In the genomic region with DNA sequence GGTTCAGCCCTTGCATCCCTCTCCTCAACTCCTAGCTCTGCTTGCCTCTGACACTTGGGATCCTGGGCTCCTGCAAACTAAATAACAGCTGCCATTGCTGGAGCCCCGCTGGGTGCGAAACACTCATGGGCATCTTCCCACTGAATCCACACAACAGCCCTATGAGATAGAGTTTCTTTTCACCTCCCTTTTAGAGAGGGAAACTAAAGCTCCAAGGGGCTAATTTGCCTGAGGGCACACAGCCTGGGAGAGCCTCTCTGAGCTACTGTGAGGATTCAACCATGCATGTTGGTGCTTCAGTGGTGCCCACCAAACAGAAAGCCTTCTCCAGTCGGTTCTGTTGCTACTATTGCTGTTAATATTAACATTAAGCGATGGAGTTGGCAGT, we compare ENCODE assay signal across 15 cellular contexts.
"Had no signal": no experiment of that assay in that cellular context is flagged by ENCODE, and none has a peak within 500 bp of the region (broad histone marks: within the 10 kb centered on the region; RNA-seq: fewer than 3 reads in every experiment).

No MANE protein-coding gene starts in this region.

- H3K4me3 ChIP-seq: breast epithelium, left lung, prostate gland, right atrium auricular region, suprapubic skin, transverse colon had no signal

- H3K9me3 ChIP-seq: breast epithelium, left lung, prostate gland, right atrium auricular region, suprapubic skin, transverse colon had no signal

- H3K27me3 ChIP-seq: breast epithelium, left lung, right atrium auricular region, suprapubic skin, transverse colon had no signal

- H3K27ac ChIP-seq: breast epithelium, left lung, prostate gland, right atrium auricular region, suprapubic skin, transverse colon had no signal

- H3K27me3 Mint-ChIP-seq: activated CD4-positive, alpha-beta T cell treated with anti-CD3 and anti-CD28 coated beads, Interleukin-2, amount 10 ng/mL, durations not matched to agents 7 days and 5 days had no signal

- H3K4me3 Mint-ChIP-seq: activated CD4-positive, alpha-beta T cell treated with anti-CD3 and anti-CD28 coated beads, Interleukin-2, amount 10 ng/mL, durations not matched to agents 7 days and 5 days; activated CD8-positive, alpha-beta T cell treated with anti-CD3 and anti-CD28 coated beads, Interleukin-2, amount 10 ng/mL, durations not matched to agents 7 days and 5 days; activated T-cell treated with anti-CD3 and anti-CD28 coated beads, Interleukin-2, amount 50 U/mL, for 4 hours; mesothelial cell of epicardium had no signal

- H3K9me3 Mint-ChIP-seq: activated CD4-positive, alpha-beta T cell treated with anti-CD3 and anti-CD28 coated beads, Interleukin-2, amount 10 ng/mL, durations not matched to agents 7 days and 5 days; activated T-cell treated with anti-CD3 and anti-CD28 coated beads, Interleukin-2, amount 50 U/mL, for 4 hours; mesothelial cell of epicardium had no signal

- DNase-seq: activated CD4-positive, alpha-beta T cell treated with anti-CD3 and anti-CD28 coated beads, Interleukin-2, amount 10 ng/mL, durations not matched to agents 7 days and 5 days; activated CD8-positive, alpha-beta T cell treated with anti-CD3 and anti-CD28 coated beads, Interleukin-2, amount 10 ng/mL, durations not matched to agents 7 days and 5 days; activated naive CD4-positive, alpha-beta T cell treated with anti-CD3 and anti-CD28 coated beads, Interleukin-2, amount 50 U/mL, for 16 hours; activated T-cell treated with anti-CD3 and anti-CD28 coated beads, Interleukin-2, amount 50 U/mL, for 4 hours; effector CD4-positive, alpha-beta T cell; stimulated activated naive CD8-positive, alpha-beta T cell treated with anti-CD3 and anti-CD28 coated beads, Interleukin-15, Interleukin-2, amounts not matched to agents 100 U/mL and 50 U/mL, for 24 hours; T-helper 9 cell; transverse colon had no signal

- ATAC-seq: activated CD8-positive, alpha-beta T cell treated with anti-CD3 and anti-CD28 coated beads, Interleukin-2, amount 10 ng/mL, durations not matched to agents 7 days and 5 days; activated T-cell treated with anti-CD3 and anti-CD28 coated beads, Interleukin-2, amount 50 U/mL, for 4 hours; left lung; stimulated activated naive CD8-positive, alpha-beta T cell treated with anti-CD3 and anti-CD28 coated beads, Interleukin-15, Interleukin-2, amounts not matched to agents 100 U/mL and 50 U/mL, for 24 hours had no signal

- H3K27ac Mint-ChIP-seq: activated CD8-positive, alpha-beta T cell treated with anti-CD3 and anti-CD28 coated beads, Interleukin-2, amount 10 ng/mL, durations not matched to agents 7 days and 5 days; mesothelial cell of epicardium; nephron had no signal

- H3K36me3 ChIP-seq: breast epithelium, left lung, prostate gland, right atrium auricular region, suprapubic skin, transverse colon had no signal
